ENCODE assay signal across 14 cellular contexts in the genomic region with DNA sequence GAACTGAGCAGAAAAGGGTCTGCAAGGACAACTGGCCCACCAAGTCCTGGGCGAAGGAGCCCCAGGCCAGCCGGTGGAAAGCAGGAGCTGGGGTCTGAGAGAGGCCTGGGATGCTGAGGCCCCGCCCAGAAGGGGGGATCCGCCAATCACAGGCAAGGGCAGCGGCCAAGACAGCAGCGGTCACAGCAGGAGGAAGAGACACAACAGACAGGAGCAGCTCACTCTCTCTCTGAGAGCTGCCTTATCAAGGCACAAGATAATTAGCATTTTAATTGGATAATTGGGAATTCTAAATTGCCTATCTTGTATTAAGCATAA.
"Had no signal": no experiment of that assay in that cellular context is flagged by ENCODE, and none has a peak within 500 bp of the region (broad histone marks: within the 10 kb centered on the region; RNA-seq: fewer than 3 reads in every experiment).

No MANE protein-coding gene starts in this region.

- H3K4me3 Mint-ChIP-seq: activated CD4-positive, alpha-beta memory T cell treated with anti-CD3 and anti-CD28 coated beads for 36 hours; naive thymus-derived CD8-positive, alpha-beta T cell; type B pancreatic cell had no signal

- H3K27me3 Mint-ChIP-seq: activated CD4-positive, alpha-beta memory T cell treated with anti-CD3 and anti-CD28 coated beads for 36 hours; naive thymus-derived CD8-positive, alpha-beta T cell; type B pancreatic cell had no signal

- H3K9me3 Mint-ChIP-seq: activated CD4-positive, alpha-beta memory T cell treated with anti-CD3 and anti-CD28 coated beads for 36 hours; naive thymus-derived CD8-positive, alpha-beta T cell; type B pancreatic cell had no signal

- DNase-seq: activated CD4-positive, alpha-beta memory T cell treated with anti-CD3 and anti-CD28 coated beads for 36 hours; activated T-cell treated with anti-CD3 and anti-CD28 coated beads, Interleukin-2, amount 50 U/mL, for 48 hours; aorta; esophagus squamous epithelium; foreskin fibroblast; stimulated activated CD4-positive, alpha-beta T cell treated with anti-CD3 and anti-CD28 coated beads, Interleukin-2, amount 100 ng/mL, for 48 hours; stimulated activated CD8-positive, alpha-beta memory T cell treated with anti-CD3 and anti-CD28 coated beads, Interleukin-4, amount 100 ng/mL, for 48 hours; stimulated activated naive CD8-positive, alpha-beta T cell treated with anti-CD3 and anti-CD28 coated beads, Interleukin-15, Interleukin-2, amounts not matched to agents 100 U/mL and 50 U/mL, for 24 hours; T-helper 9 cell had no signal

- H3K4me3 ChIP-seq: esophagus squamous epithelium, heart left ventricle, mucosa of descending colon, suprapubic skin had no signal

- H3K36me3 Mint-ChIP-seq: activated CD4-positive, alpha-beta memory T cell treated with anti-CD3 and anti-CD28 coated beads for 36 hours; naive thymus-derived CD8-positive, alpha-beta T cell; type B pancreatic cell had no signal

- ATAC-seq: heart left ventricle; mucosa of descending colon; naive thymus-derived CD8-positive, alpha-beta T cell; stimulated activated naive CD8-positive, alpha-beta T cell treated with anti-CD3 and anti-CD28 coated beads, Interleukin-15, Interleukin-2, amounts not matched to agents 100 U/mL and 50 U/mL, for 24 hours had no signal

- H3K27ac Mint-ChIP-seq: activated CD4-positive, alpha-beta memory T cell treated with anti-CD3 and anti-CD28 coated beads for 36 hours; naive thymus-derived CD8-positive, alpha-beta T cell; type B pancreatic cell had no signal
